In the genomic region with DNA sequence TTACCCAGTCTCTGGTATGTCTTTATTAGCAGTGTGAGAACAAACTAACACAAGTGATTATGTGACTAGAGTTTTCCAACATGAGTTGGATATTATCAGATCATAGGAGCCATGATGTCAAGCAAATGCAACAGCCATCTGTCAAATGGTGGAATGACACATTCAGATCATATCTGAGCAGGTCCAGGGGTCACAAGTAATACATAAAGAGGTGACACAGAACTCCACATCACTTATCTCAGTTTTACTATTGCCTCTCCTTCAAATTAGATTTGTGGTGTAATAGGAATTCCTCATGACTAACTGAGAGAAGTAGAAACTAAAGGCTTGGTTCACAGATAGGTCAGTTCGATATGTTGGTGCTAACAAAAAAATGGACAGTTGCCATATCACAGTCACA, we compare ENCODE assay signal across 21 cellular contexts. TPM values are rescaled to one million over a fixed set of nuclear protein-coding genes. Genes with fewer than 3 reads are reported as not detected.
DNase-seq lines count a peak whose midpoint lies in the region; ATAC-seq, FAIRE-seq and TF ChIP-seq lines count a peak whose summit lies in the region.
"Had no signal": no experiment of that assay in that cellular context is flagged by ENCODE, and none has a peak within 500 bp of the region (broad histone marks: within the 10 kb centered on the region; RNA-seq: fewer than 3 reads in every experiment).

No MANE protein-coding gene starts in this region.

- no peaks in the 10 kb centered on the region for H3K36me3 ChIP-seq in smooth muscle cell (ENCODE audit: low read depth)
- H3K36me3 ChIP-seq: left ventricle myocardium inferior, pancreas, uterus had no signal

- H3K4me2 ChIP-seq in smooth muscle cell, result no peak overlapping the region

- H3K27me3 Mint-ChIP-seq in activated naive CD8-positive, alpha-beta T cell, result no peaks in the 10 kb centered on the region
- H3K27me3 Mint-ChIP-seq in activated naive CD8-positive, alpha-beta T cell treated with anti-CD3 and anti-CD28 coated beads, Interleukin-2, amount 50 U/mL, for 24 hours, result no peaks in the 10 kb centered on the region
- H3K27me3 Mint-ChIP-seq: activated B cell treated with CpG ODN at 0.5 μM for 24 hours; dendritic cell treated with granulocyte-macrophage colony-stimulating factor and Interleukin-4, amounts not matched to agents 40 ng/mL and 50 ng/mL, for 4 days had no signal

- H3K27me3 ChIP-seq in smooth muscle cell (ENCODE audit: low read depth), result no peaks in the 10 kb centered on the region
- H3K27me3 ChIP-seq: pancreas, uterus had no signal

- peak overlapping the region; percentile 5 for H3K27ac Mint-ChIP-seq in activated naive CD8-positive, alpha-beta T cell
- no peak overlapping the region for H3K27ac Mint-ChIP-seq in activated naive CD8-positive, alpha-beta T cell treated with anti-CD3 and anti-CD28 coated beads, Interleukin-2, amount 50 U/mL, for 24 hours
- H3K27ac Mint-ChIP-seq: activated B cell treated with CpG ODN at 0.5 μM for 24 hours; dendritic cell treated with granulocyte-macrophage colony-stimulating factor and Interleukin-4, amounts not matched to agents 40 ng/mL and 50 ng/mL, for 4 days; nephron had no signal

- peaks cover 6% of the 10 kb centered on the region for H3K9me3 Mint-ChIP-seq in activated naive CD8-positive, alpha-beta T cell (ENCODE audit: low read depth)
- peaks cover 13% of the 10 kb centered on the region for H3K9me3 Mint-ChIP-seq in activated naive CD8-positive, alpha-beta T cell treated with anti-CD3 and anti-CD28 coated beads, Interleukin-2, amount 50 U/mL, for 24 hours
- H3K9me3 Mint-ChIP-seq: nephron had no signal

- no peaks in the 10 kb centered on the region for H3K4me1 ChIP-seq in smooth muscle cell (ENCODE audit: low read depth)
- H3K4me1 ChIP-seq: left ventricle myocardium inferior, pancreas, uterus had no signal

- no peaks in the 10 kb centered on the region for H3F3A ChIP-seq in smooth muscle cell (ENCODE audit: low read depth)

- H4K20me1 ChIP-seq in smooth muscle cell (ENCODE audit: low read depth), result no peaks in the 10 kb centered on the region

- FAIRE-seq in RCC 7860 (lab: Jason Lieb, UNC), result no peak
- FAIRE-seq: H54, pancreas had no signal

- H3K27ac ChIP-seq in epithelial cell of prostate (no peak overlapping the region), smooth muscle cell (ENCODE audit: low read depth) (peak overlapping the region; percentile 12)
- H3K27ac ChIP-seq: left ventricle myocardium inferior, pancreas, uterus had no signal

- H3K4me3 ChIP-seq in smooth muscle cell, result no peak overlapping the region
- H3K4me3 ChIP-seq: left ventricle myocardium inferior, pancreas, uterus had no signal

- no peaks in the 10 kb centered on the region for H3K9me3 ChIP-seq in smooth muscle cell (replicated peaks; ENCODE audit: low read depth)
- H3K9me3 ChIP-seq: pancreas, uterus had no signal

- ATAC-seq in activated naive CD8-positive, alpha-beta T cell treated with anti-CD3 and anti-CD28 coated beads, Interleukin-2, amount 50 U/mL, for 24 hours, result no peak
- ATAC-seq in GM18907 (IDR thresholded peaks at IDR 0.05; ENCODE audit: unreplicated experiment), result no peak
- ATAC-seq: pancreas, sciatic nerve had no signal

- no peaks in the 10 kb centered on the region for H3K79me2 ChIP-seq in smooth muscle cell (ENCODE audit: low read depth)

- no peak overlapping the region for H3K4me3 Mint-ChIP-seq in activated naive CD8-positive, alpha-beta T cell
- H3K4me3 Mint-ChIP-seq in activated naive CD8-positive, alpha-beta T cell treated with anti-CD3 and anti-CD28 coated beads, Interleukin-2, amount 50 U/mL, for 24 hours, result no peak overlapping the region
- H3K4me3 Mint-ChIP-seq: activated B cell treated with CpG ODN at 0.5 μM for 24 hours; dendritic cell treated with granulocyte-macrophage colony-stimulating factor and Interleukin-4, amounts not matched to agents 40 ng/mL and 50 ng/mL, for 4 days; nephron had no signal

- no peak overlapping the region for H2AFZ ChIP-seq in smooth muscle cell (ENCODE audit: low read depth)

- peaks cover 4% of the 10 kb centered on the region for H3K36me3 Mint-ChIP-seq in activated naive CD8-positive, alpha-beta T cell
- no peaks in the 10 kb centered on the region for H3K36me3 Mint-ChIP-seq in activated naive CD8-positive, alpha-beta T cell treated with anti-CD3 and anti-CD28 coated beads, Interleukin-2, amount 50 U/mL, for 24 hours (ENCODE audit: low read depth)

- no peak overlapping the region for H3K9ac ChIP-seq in smooth muscle cell (ENCODE audit: low read depth)

- no peak for DNase-seq in activated naive CD8-positive, alpha-beta T cell treated with anti-CD3 and anti-CD28 coated beads, Interleukin-2, amount 50 U/mL, for 24 hours
- DNase-seq in RCC 7860 (ENCODE audit: low spot score) (peak; percentile 43), epithelial cell of prostate (ENCODE audit: low read depth, low spot score) (peak; percentile 49), smooth muscle cell (lab: John Stamatoyannopoulos, UW; ENCODE audit: unreplicated experiment) (no peak), hippocampal formation (lab: John Stamatoyannopoulos, UW) (no peak), NCI-H2171 (lab: John Stamatoyannopoulos, UW) (no peak)
- DNase-seq: activated B cell treated with CpG ODN at 0.5 μM for 24 hours; activated effector memory CD4-positive, alpha-beta T cell treated with Interleukin-2 at 50 U/mL for 16 hours; GF-D8; head of caudate nucleus; left ventricle myocardium inferior; NCI-H69; pancreas; T-helper 9 cell; uterus had no signal

- no peaks in the 10 kb centered on the region for H3K4me1 Mint-ChIP-seq in activated naive CD8-positive, alpha-beta T cell (ENCODE audit: low read depth)
- H3K4me1 Mint-ChIP-seq in activated naive CD8-positive, alpha-beta T cell treated with anti-CD3 and anti-CD28 coated beads, Interleukin-2, amount 50 U/mL, for 24 hours, result peaks cover under 1% of the 10 kb centered on the region
- H3K4me1 Mint-ChIP-seq: nephron had no signal

- 77% methylated on average over 1 of the region's 1 CpG for WGBS in smooth muscle cell (ENCODE audit: low lambda C conversion rate)

- no peak for TF ChIP-seq CTCF in smooth muscle cell (IDR thresholded peaks at IDR 0.05; ENCODE audit: borderline replicate concordance, insufficient read depth, poor library complexity, severe bottlenecking)

RNA-seq across cellular contexts. Expression of a gene that starts 12.2 kb away (rescaled TPM):
- 0.36 and 2.7 TPM in 2 replicates for total RNA-seq in smooth muscle cell
- 0.31 TPM in 1 of 2 replicates, not detected in the other for polyA plus RNA-seq in smooth muscle cell

RNA-seq across cellular contexts. Expression of a gene that starts 42.6 kb away (rescaled TPM):
- total RNA-seq in smooth muscle cell, result 1.0 and 1.8 TPM in 2 replicates
- polyA plus RNA-seq in smooth muscle cell, result 0.26 and 0.38 TPM in 2 replicates

Comparison
In these comparisons a context has a peak if more than half of its experiments do, and no peak if none do; other contexts are left out.
1. DNase-seq: peak in RCC 7860 (single experiment) and epithelial cell of prostate (single experiment); none in activated naive CD8-positive, alpha-beta T cell treated with anti-CD3 and anti-CD28 coated beads, Interleukin-2, amount 50 U/mL, for 24 hours (single experiment), smooth muscle cell (single experiment), hippocampal formation (0 of 2) and NCI-H2171 (single experiment).